30 cellular contexts compared by ENCODE assay signal in the genomic region with DNA sequence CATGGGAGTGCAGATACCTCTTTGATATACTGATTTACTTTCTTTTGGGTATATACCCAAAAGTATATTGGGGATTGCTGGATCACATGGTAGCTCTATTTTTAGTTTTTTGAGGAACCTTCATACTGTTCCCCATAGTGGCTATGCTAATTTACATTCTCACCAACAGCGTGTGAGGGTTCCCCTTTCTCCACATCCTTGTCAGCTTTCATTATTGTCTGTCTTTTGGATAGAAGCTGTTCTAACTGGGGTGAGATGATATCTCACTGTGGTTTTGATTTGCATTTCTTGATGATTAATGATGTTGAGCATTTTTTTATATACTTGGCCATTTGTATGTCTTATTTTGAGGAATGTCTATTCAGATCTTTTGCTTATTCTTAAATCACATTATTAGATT. TPM values are rescaled to one million over a fixed set of nuclear protein-coding genes. Genes with fewer than 3 reads are reported as not detected.
DNase-seq lines count a peak whose midpoint lies in the region; ATAC-seq, FAIRE-seq and TF ChIP-seq lines count a peak whose summit lies in the region.
"Had no signal": no experiment of that assay in that cellular context is flagged by ENCODE, and none has a peak within 500 bp of the region (broad histone marks: within the 10 kb centered on the region; RNA-seq: fewer than 3 reads in every experiment).

No MANE protein-coding gene starts in this region.

- no peak overlapping the region for H3K4me3 Mint-ChIP-seq in activated T-cell treated with anti-CD3 and anti-CD28 coated beads, Interleukin-2, amount 50 U/mL, for 4 hours
- H3K4me3 Mint-ChIP-seq: activated B cell treated with CpG ODN at 0.5 μM for 24 hours; activated CD4-positive, alpha-beta T cell treated with anti-CD3 and anti-CD28 coated beads, Interleukin-2, amount 10 ng/mL, durations not matched to agents 7 days and 5 days; activated naive CD8-positive, alpha-beta T cell; B cell; T-cell had no signal

- in situ Hi-C loops in GM12878 (cut with MboI) = no loop called here

- peaks cover 18% of the 10 kb centered on the region for H3K27me3 Mint-ChIP-seq in activated T-cell treated with anti-CD3 and anti-CD28 coated beads, Interleukin-2, amount 50 U/mL, for 4 hours (ENCODE audit: low read depth)

- no peak for TF ChIP-seq POLR2A in GM12878 (IDR thresholded peaks at IDR 0.05; ENCODE audit: low read depth, low read length)

- RAD21 ChIA-PET in GM12878 (lab: Charles Lee; ENCODE audit: unreplicated experiment) = interaction anchor here (0.6 to 1.3 kb wide), 2 partner anchors 19 to 1117 kb away, joined by 3 read pairs; no protein-coding TSS in a partner anchor

- H4K20me1 ChIP-seq in GM12878 (ENCODE audit: control insufficient read depth, insufficient read depth) = no peaks in the 10 kb centered on the region

- intact Hi-C loops in GM12878 (cut with micrococcal nuclease; ENCODE audit: unreplicated experiment) = no loop called here

- H3K36me3 ChIP-seq in GM12878 (ENCODE audit: control insufficient read depth in 2 of 2, insufficient read depth in 2 of 2, low read length in 1 of 2) = no peaks in the 10 kb centered on the region
- H3K36me3 ChIP-seq in neutrophil = no peaks in the 10 kb centered on the region
- H3K36me3 ChIP-seq: gastrocnemius medialis, prostate gland, tibial artery had no signal

- TF ChIP-seq RAD21 in GM12878 (IDR thresholded peaks at IDR 0.05; ENCODE audit: insufficient read depth, low read depth, low read length) = no peak

- H2AFZ ChIP-seq in GM12878 (ENCODE audit: control insufficient read depth, low read depth, low read length) = no peak overlapping the region

- TF ChIP-seq CTCF in GM12878 (IDR thresholded peaks at IDR 0.05 in 2 of 3, conservative IDR thresholded peaks at IDR 0.05 in 1 of 3; ENCODE audit: control insufficient read depth in 2 of 3, extremely low read depth in 1 of 3, insufficient read depth in 1 of 3, low read depth in 3 of 3, low read length in 3 of 3) = no peak
- TF ChIP-seq CTCF in neutrophil (IDR thresholded peaks at IDR 0.05) = no peak

- peak; percentile 40 to 54 for ATAC-seq in activated T-cell treated with anti-CD3 and anti-CD28 coated beads, Interleukin-2, amount 50 U/mL, for 4 hours
- ATAC-seq in GM12878 = no peak; the same call in 2 of the 3 replicates
- ATAC-seq: A549, gastrocnemius medialis, Panc1, T-cell had no signal

- SMC1A ChIA-PET in GM12878 (lab: Charles Lee; ENCODE audit: uncharacterized antibody, unreplicated experiment) = interaction anchor here (0.9 to 2.0 kb wide), 7 partner anchors 13 to 75 kb away, joined by 3 to 4 read pairs (median 4); no protein-coding TSS in a partner anchor

- peaks cover 11% of the 10 kb centered on the region for H3K9me3 Mint-ChIP-seq in activated T-cell treated with anti-CD3 and anti-CD28 coated beads, Interleukin-2, amount 50 U/mL, for 4 hours

- no peak overlapping the region for H3K4me2 ChIP-seq in GM12878 (ENCODE audit: control insufficient read depth, insufficient read depth)
- H3K4me2 ChIP-seq: A549 had no signal

- no peak for DNase-seq in activated T-cell treated with anti-CD3 and anti-CD28 coated beads, Interleukin-2, amount 50 U/mL, for 4 hours
- no peak for DNase-seq in activated T-cell treated with anti-CD3 and anti-CD28 coated beads, Interleukin-2, amount 50 U/mL, for 1 hour
- DNase-seq in Kasumi-1 (lab: John Stamatoyannopoulos, UW) (peak; percentile 26 to 53), GM12878 (ENCODE audit: low read depth, low spot score) (no peak), NCI-H2196 treated with DMSO at 0.1 percent for 48 hours (lab: John Stamatoyannopoulos, UW; ENCODE audit: unreplicated experiment) (no peak), AG08395 (ENCODE audit: low spot score) (no peak), GM03348 (ENCODE audit: low spot score) (no peak)
- DNase-seq: activated B cell treated with CpG ODN at 0.5 μM for 24 hours; activated CD4-positive, alpha-beta T cell treated with anti-CD3 and anti-CD28 coated beads, Interleukin-2, amount 10 ng/mL, durations not matched to agents 7 days and 5 days; activated effector memory CD4-positive, alpha-beta T cell treated with anti-CD3 and anti-CD28 coated beads, Interleukin-2, amount 50 U/mL, for 16 hours; DMS153; gastrocnemius medialis; HCEC 1CT; hypothalamus; left cardiac atrium; mesenchymal stem cell; NCI-H1105; NCI-H187 treated with DMSO at 0.1 percent for 48 hours; NCI-H526; SHP77; stimulated activated CD4-positive, alpha-beta T cell treated with anti-CD3 and anti-CD28 coated beads, Interleukin-4, amount 100 ng/mL, for 24 hours; T-cell; tibial artery had no signal

- H3K36me3 Mint-ChIP-seq in activated T-cell treated with anti-CD3 and anti-CD28 coated beads, Interleukin-2, amount 50 U/mL, for 4 hours (ENCODE audit: insufficient read depth) = no peaks in the 10 kb centered on the region
- H3K36me3 Mint-ChIP-seq: activated naive CD8-positive, alpha-beta T cell had no signal

- CTCF ChIA-PET in GM12878 (lab: Yijun Ruan, JAX) = interaction anchor here (1.4 kb wide), 1 partner anchor 70 kb away, joined by 3 read pairs; no protein-coding TSS in a partner anchor

- peak; percentile 47 for FAIRE-seq in GM12878 (lab: Jason Lieb, UNC)
- FAIRE-seq: A549 had no signal

- no peaks in the 10 kb centered on the region for H3K27me3 ChIP-seq in GM12878 (replicated peaks in 1 of 2; ENCODE audit: control insufficient read depth in 2 of 2, insufficient read depth in 2 of 2, low read length in 1 of 2)
- H3K27me3 ChIP-seq in neutrophil = no peaks in the 10 kb centered on the region
- H3K27me3 ChIP-seq: gastrocnemius medialis, tibial artery had no signal

- no peaks in the 10 kb centered on the region for H3K4me1 Mint-ChIP-seq in activated T-cell treated with anti-CD3 and anti-CD28 coated beads, Interleukin-2, amount 50 U/mL, for 4 hours (ENCODE audit: low read depth)
- H3K4me1 Mint-ChIP-seq: activated CD4-positive, alpha-beta T cell treated with anti-CD3 and anti-CD28 coated beads, Interleukin-2, amount 10 ng/mL, durations not matched to agents 7 days and 5 days; T-cell had no signal

- WGBS in GM12878 (ENCODE audit: insufficient coverage, insufficient replicate concordance, low lambda C conversion rate, missing lambda C conversion rate) = 0% methylated on average over 1 of the region's 1 CpG

- no peak overlapping the region for H3K27ac ChIP-seq in GM12878 (ENCODE audit: control insufficient read depth, insufficient read depth)
- H3K27ac ChIP-seq in neutrophil = peak overlapping the region; percentile 52
- H3K27ac ChIP-seq: A549, gastrocnemius medialis, HL-60, prostate gland, tibial artery had no signal

- BruUV-seq in GM12878 (replicated peaks; lab: Mats Ljungman, UMichigan) = no TSS peak

- no peaks in the 10 kb centered on the region for H3K4me1 ChIP-seq in GM12878 (ENCODE audit: control insufficient read depth, insufficient read depth, low read length)
- peaks cover 8 to 12% of the 10 kb centered on the region in 2 experiments for H3K4me1 ChIP-seq in neutrophil (ENCODE audit: control insufficient read depth in 1 of 2, insufficient read depth in 1 of 2, low read depth in 1 of 2, low read length in 1 of 2)
- H3K4me1 ChIP-seq: A549, prostate gland had no signal

- H3K9ac ChIP-seq in GM12878 (ENCODE audit: control insufficient read depth, insufficient read depth, low read length) = no peak overlapping the region

- no peak overlapping the region for H3K4me3 ChIP-seq in GM12878
- no peak overlapping the region for H3K4me3 ChIP-seq in neutrophil (ENCODE audit: low read depth in 1 of 2, low read length in 1 of 2)
- H3K4me3 ChIP-seq: A549, gastrocnemius medialis, prostate gland, tibial artery had no signal

- POLR2A ChIA-PET in GM12878 (lab: Charles Lee) = interaction anchor here (0.9 kb wide), 1 partner anchor 104 kb away, joined by 3 read pairs; no protein-coding TSS in a partner anchor

- no peak for TF ChIP-seq EP300 in GM12878 (IDR thresholded peaks at IDR 0.05; ENCODE audit: borderline replicate concordance in 1 of 2, control insufficient read depth in 1 of 2, low read depth in 2 of 2, low read length in 2 of 2)

- H3K9me3 ChIP-seq in GM12878 (replicated peaks; ENCODE audit: control insufficient read depth, insufficient read depth, low read length) (no peaks in the 10 kb centered on the region; the same call in 2 of the 3 replicates), neutrophil (no peaks in the 10 kb centered on the region)
- H3K9me3 ChIP-seq: A549, gastrocnemius medialis, prostate gland, tibial artery had no signal

- H3K79me2 ChIP-seq in GM12878 (ENCODE audit: control insufficient read depth, insufficient read depth, low read length) = no peaks in the 10 kb centered on the region

TF ChIP-seq in GM12878, 131 proteins besides CTCF, POLR2A, EP300 and RAD21 (continues in another document):
- peak; percentile 31; the same call in 1 of the 2 replicates for TF ChIP-seq SPI1 (IDR thresholded peaks at IDR 0.05; ENCODE audit: borderline replicate concordance, insufficient read depth, low read depth, low read length)
- TF ChIP-seq RBBP5 (conservative IDR thresholded peaks at IDR 0.05) = no peak
- no peak for TF ChIP-seq ZNF207 (IDR thresholded peaks at IDR 0.05; ENCODE audit: borderline replicate concordance)
- no peak for TF ChIP-seq POLR2AphosphoS2 (IDR thresholded peaks at IDR 0.05; ENCODE audit: low read depth, low read length)

RNA-seq across cellular contexts. Expression of a gene that starts 44.1 kb away (rescaled TPM):
- total RNA-seq in activated T-cell treated with anti-CD3 and anti-CD28 coated beads, Interleukin-2, amount 50 U/mL, for 4 hours = 1 to 10 TPM in 2 of 3 donors, under 1 TPM in 1; 0.61 to 1.3 (median 1.3) TPM
- 15.0 and 17.9 TPM in 2 replicates for total RNA-seq in GM12878 (2013; cell fraction: nucleolus; rRNA removed)
- total RNA-seq in GM12878 (2014; rRNA removed) (19.4 and 21.3 TPM in 2 replicates), GM12878 (2014; rRNA removed; fragmentation: Illumina TruSeq; extraction: Trizol) (11.7 and 12.1 TPM in 2 replicates), GM12878 (2021) (16.0 and 16.4 TPM in 2 replicates)
- polyA plus RNA-seq in GM12878 (2011; ENCODE audit: low read depth) = 2.8 TPM
- polyA plus RNA-seq in GM12878 (2011; rRNA removed) (5.1 and 6.7 TPM in 2 replicates), GM12878 (2014; fragmentation: Illumina TruSeq; extraction: Trizol) (3.3 and 11.5 TPM in 2 replicates), GM12878 (2014; fragmentation: Nextera tagmentation; extraction: Ambion mirVana) (1 to 10 TPM in 1 of 2 experiments, under 1 TPM in 1; 0.71 to 1.2 TPM), GM12878 (2014; rRNA removed) (20.7 and 21.2 TPM in 2 replicates), GM12878 (2016; fragmentation: Nextera tagmentation; extraction: Ambion mirVana) (10 to 100 TPM in 1 of 2 experiments, 1 to 10 TPM in 1; 8.9 to 10.8 TPM)
- polyA plus RNA-seq in GM12878 (2011; cell fraction: cytosol; rRNA removed) = 6.4 and 9.1 TPM in 2 replicates
- polyA plus RNA-seq in GM12878 (2011; cell fraction: nucleus; rRNA removed) = 7.3 and 8.7 TPM in 2 replicates
- 10.9 and 12.4 TPM in 2 replicates for polyA plus RNA-seq in GM12878 (2012)
- polyA minus RNA-seq in GM12878 (2011; rRNA and poly(A)+ RNA removed) = 1.7 and 3.9 TPM in 2 replicates
- 2.6 and 3.1 TPM in 2 replicates for polyA minus RNA-seq in GM12878 (2011; cell fraction: cytosol; rRNA and poly(A)+ RNA removed)
- 2.8 and 6.3 TPM in 2 replicates for polyA minus RNA-seq in GM12878 (2011; cell fraction: nucleus; rRNA and poly(A)+ RNA removed)

Comparison
In these comparisons a context has a peak if more than half of its experiments do, and no peak if none do; other contexts are left out.
1. DNase-seq: peak in Kasumi-1 (2 of 2); none in activated T-cell treated with anti-CD3 and anti-CD28 coated beads, Interleukin-2, amount 50 U/mL, for 4 hours (single experiment), activated T-cell treated with anti-CD3 and anti-CD28 coated beads, Interleukin-2, amount 50 U/mL, for 1 hour (single experiment), GM12878 (single experiment), NCI-H2196 treated with DMSO at 0.1 percent for 48 hours (single experiment), AG08395 (single experiment) and GM03348 (single experiment).
2. RNA of a gene that starts 44.1 kb away (total RNA-seq): 11.7 to 21.3 TPM in GM12878; 0.61 to 1.3 TPM in activated T-cell treated with anti-CD3 and anti-CD28 coated beads, Interleukin-2, amount 50 U/mL, for 4 hours; every median in the first group is over 4 times any median in the second.